Comparison of ENCODE assay signal across 1 cellular context in genomic region chr6:35406666-35407065, GRCh38.
TF ChIP-seq lines count a peak whose summit lies in the region.

No MANE protein-coding gene starts in this region.

TF ChIP-seq in HepG2, 621 proteins besides CTCF, POLR2A, EP300 and RAD21:
- TF ChIP-seq ZXDC (CRISPR knock-in tag; IDR thresholded peaks at IDR 0.05) (0 out of 2 replicates have a peak, but pooled peaks have one; percentile 44), MAX (IDR thresholded peaks at IDR 0.05) (0 out of 2 replicates have a peak, but pooled peaks have one; percentile 6), NFYC (CRISPR knock-in tag; IDR thresholded peaks at IDR 0.05) (no peak)
